ENCODE assay signal across 33 cellular contexts in the genomic region with DNA sequence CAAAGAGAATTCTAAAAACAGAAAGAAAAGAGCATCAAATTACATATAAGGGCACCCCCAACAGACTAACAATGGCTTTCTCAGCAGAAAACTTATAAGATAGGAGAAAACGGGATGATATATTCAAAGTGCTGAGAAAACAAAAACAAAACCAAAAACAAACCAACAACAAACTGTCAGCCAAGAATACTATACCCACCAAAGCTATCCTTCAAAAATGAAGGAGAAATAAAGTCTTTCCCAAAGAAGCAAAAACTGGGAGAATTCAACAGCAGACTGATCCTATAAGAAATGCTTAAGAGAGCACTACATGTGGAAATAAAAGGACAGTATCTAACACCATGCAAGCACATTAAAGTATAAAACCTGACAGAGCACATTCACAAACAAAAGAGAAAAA.
"Had no signal": no experiment of that assay in that cellular context is flagged by ENCODE, and none has a peak within 500 bp of the region (broad histone marks: within the 10 kb centered on the region; RNA-seq: fewer than 3 reads in every experiment).

No MANE protein-coding gene starts in this region.

- H3K36me3 ChIP-seq: brain microvascular endothelial cell, WERI-Rb-1 had no signal

- FAIRE-seq: astrocyte, bronchial epithelial cell, colon had no signal

- H3K27ac ChIP-seq: brain microvascular endothelial cell, esophagus muscularis mucosa, gastroesophageal sphincter, heart right ventricle, WERI-Rb-1 had no signal

- H3K4me3 ChIP-seq: esophagus muscularis mucosa, gastroesophageal sphincter, heart right ventricle had no signal

- H3K27me3 ChIP-seq: brain microvascular endothelial cell, esophagus muscularis mucosa, gastroesophageal sphincter, heart right ventricle had no signal

- DNase-seq: activated B cell treated with CpG ODN at 0.5 μM for 24 hours; activated CD4-positive, alpha-beta T cell treated with anti-CD3 and anti-CD28 coated beads for 48 hours; activated CD4-positive, alpha-beta T cell treated with anti-CD3 and anti-CD28 coated beads, Interleukin-2, amount 50 U/mL, for 1 hour; activated CD4-positive, alpha-beta T cell treated with anti-CD3 and anti-CD28 coated beads, Interleukin-2, amount 50 U/mL, for 48 hours; activated CD8-positive, alpha-beta memory T cell treated with anti-CD3 and anti-CD28 coated beads for 24 hours; activated CD8-positive, alpha-beta T cell treated with anti-CD3 and anti-CD28 coated beads for 36 hours; activated effector memory CD4-positive, alpha-beta T cell treated with Interleukin-2 at 50 U/mL for 16 hours; activated gamma-delta T cell treated with Interleukin-2 at 50 U/mL for 16 hours; activated naive CD4-positive, alpha-beta T cell treated with Interleukin-2 at 50 U/mL for 16 hours; activated naive CD8-positive, alpha-beta T cell treated with anti-CD3 and anti-CD28 coated beads for 36 hours; activated naive CD8-positive, alpha-beta T cell treated with anti-CD3 and anti-CD28 coated beads, Interleukin-2, amount 50 U/mL, for 24 hours; activated T-cell treated with anti-CD3 and anti-CD28 coated beads, Interleukin-2, amount 50 U/mL, for 4 hours; amniotic stem cell; anterior cingulate cortex; brain microvascular endothelial cell; cortex of kidney; dermis blood vessel endothelial cell; effector CD4-positive, alpha-beta T cell; effector memory CD8-positive, alpha-beta T cell; erythroblast; foreskin melanocyte; heart right ventricle; T-helper 1 cell; T-helper 17 cell; T1000; WERI-Rb-1 had no signal

- ATAC-seq: activated CD4-positive, CD25-positive, alpha-beta regulatory T cell treated with anti-CD3 and anti-CD28 coated beads, Interleukin-2, amount 50 U/mL, for 24 hours; activated CD8-positive, alpha-beta T cell treated with anti-CD3 and anti-CD28 coated beads for 36 hours; activated naive CD8-positive, alpha-beta T cell treated with anti-CD3 and anti-CD28 coated beads, Interleukin-2, amount 50 U/mL, for 24 hours; activated T-cell treated with anti-CD3 and anti-CD28 coated beads, Interleukin-2, amount 50 U/mL, for 4 hours; activated T-helper 17 cell treated with anti-CD3 and anti-CD28 coated beads, Interleukin-2, amount 50 U/mL, for 72 hours; effector memory CD8-positive, alpha-beta T cell; gastroesophageal sphincter; heart right ventricle; T-helper 17 cell had no signal
